18 cellular contexts compared by ENCODE assay signal in the genomic region with DNA sequence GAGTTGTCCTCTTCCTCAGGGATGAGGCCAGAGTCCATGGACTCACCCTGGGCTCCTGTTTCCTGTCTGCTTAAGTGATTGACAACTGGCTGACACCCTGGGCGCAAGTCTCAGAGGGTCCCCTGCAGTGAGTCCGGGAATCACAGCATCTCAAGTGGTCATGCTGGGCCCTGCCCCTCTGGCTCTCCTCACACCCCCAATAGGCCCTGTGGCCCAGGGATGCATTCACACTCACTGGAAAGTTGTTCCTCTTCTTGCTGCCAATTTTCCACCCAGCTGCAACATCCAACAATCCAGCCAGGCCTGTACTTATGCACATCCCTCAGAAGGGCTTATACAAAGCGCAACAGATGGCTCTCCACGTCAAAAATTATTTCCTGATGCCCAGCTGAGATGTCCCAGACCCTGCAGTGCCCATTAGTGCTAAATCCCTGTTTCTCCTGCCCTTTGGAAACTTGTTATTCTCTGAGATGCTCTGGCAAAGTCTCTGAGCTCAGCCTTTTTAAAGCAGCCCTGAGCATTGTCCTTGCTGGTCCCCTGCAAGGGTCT.
"Had no signal": no experiment of that assay in that cellular context is flagged by ENCODE, and none has a peak within 500 bp of the region (broad histone marks: within the 10 kb centered on the region; RNA-seq: fewer than 3 reads in every experiment).

No MANE protein-coding gene starts in this region.

- H3K9me3 ChIP-seq: esophagus muscularis mucosa, gastrocnemius medialis, lower lobe of right lung, tibial artery, upper lobe of left lung, uterus had no signal

- DNase-seq: effector memory CD8-positive, alpha-beta T cell; gastrocnemius medialis; heart right ventricle; islet precursor cell; left ventricle myocardium inferior; lower lobe of right lung; midbrain; posterior cingulate gyrus; right cardiac atrium; small intestine; stimulated activated CD4-positive, alpha-beta T cell treated with anti-CD3 and anti-CD28 coated beads, Interleukin-12 subunit alpha, Interleukin-12 subunit beta, amount 100 ng/mL, for 4 hours; stimulated activated naive CD8-positive, alpha-beta T cell treated with anti-CD3 and anti-CD28 coated beads, Interleukin-15, Interleukin-2, amounts not matched to agents 100 U/mL and 50 U/mL, for 24 hours; tibial artery; upper lobe of left lung; uterus had no signal

- H3K27ac ChIP-seq: epithelial cell of prostate, esophagus muscularis mucosa, gastrocnemius medialis, heart right ventricle, left ventricle myocardium inferior, lower lobe of right lung, tibial artery, upper lobe of left lung, uterus had no signal

- H3K27me3 ChIP-seq: esophagus muscularis mucosa, gastrocnemius medialis, tibial artery, upper lobe of left lung, uterus had no signal

- FAIRE-seq: colon, small intestine had no signal

- H3K4me3 ChIP-seq: esophagus muscularis mucosa, gastrocnemius medialis, heart right ventricle, left ventricle myocardium inferior, lower lobe of right lung, tibial artery, upper lobe of left lung, uterus had no signal

- H3K36me3 ChIP-seq: esophagus muscularis mucosa, gastrocnemius medialis, heart right ventricle, left ventricle myocardium inferior, lower lobe of right lung, tibial artery, upper lobe of left lung, uterus had no signal

- H3K4me1 ChIP-seq: esophagus muscularis mucosa, gastrocnemius medialis, heart right ventricle, left ventricle myocardium inferior, lower lobe of right lung, tibial artery, upper lobe of left lung, uterus had no signal
